In the genomic region with DNA sequence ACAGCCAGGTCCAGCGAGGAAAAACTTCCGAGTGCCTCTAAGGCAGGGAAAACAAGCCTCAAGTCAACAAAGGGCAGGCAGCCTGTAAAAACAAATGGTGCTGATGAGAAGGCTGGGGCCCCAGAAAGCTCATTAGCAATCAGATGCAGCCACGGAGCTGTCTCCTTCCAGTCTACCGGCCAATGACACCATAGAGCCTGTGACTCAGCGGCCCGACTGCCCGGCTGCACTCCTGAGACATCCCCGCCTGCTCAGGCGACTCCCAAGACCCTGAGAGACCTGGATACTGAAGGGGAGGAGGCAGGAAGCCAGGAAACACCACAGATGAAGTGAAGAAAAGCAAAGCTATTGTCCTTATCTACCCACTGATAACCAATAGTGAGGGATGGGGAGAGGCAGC, we compare ENCODE assay signal across 10 cellular contexts.
DNase-seq lines count a peak whose midpoint lies in the region; ATAC-seq and TF ChIP-seq lines count a peak whose summit lies in the region.
"Had no signal": no experiment of that assay in that cellular context is flagged by ENCODE, and none has a peak within 500 bp of the region (broad histone marks: within the 10 kb centered on the region; RNA-seq: fewer than 3 reads in every experiment).

No MANE protein-coding gene starts in this region.

- peaks cover 13% of the 10 kb centered on the region for H3K9me3 Mint-ChIP-seq in nephron progenitor cell
- H3K9me3 Mint-ChIP-seq: dendritic cell treated with granulocyte-macrophage colony-stimulating factor and Interleukin-4, amounts not matched to agents 40 ng/mL and 50 ng/mL, for 4 days had no signal

- H3K4me3 ChIP-seq in Panc1 (ENCODE audit: low read depth in 2 of 2, low read length in 2 of 2) (no peak overlapping the region; a peak in 1 of 4 replicates), fibroblast of the aortic adventitia (ENCODE audit: low read depth, low read length) (no peak overlapping the region)
- H3K4me3 ChIP-seq: GM12878 had no signal

- no peaks in the 10 kb centered on the region for H3K36me3 ChIP-seq in Panc1 (ENCODE audit: control insufficient read depth, insufficient read depth, low read length)

- peaks cover 6% of the 10 kb centered on the region for H3K36me3 Mint-ChIP-seq in nephron progenitor cell (ENCODE audit: low read depth)

- peak overlapping the region; percentile 98 for H3K27ac Mint-ChIP-seq in nephron progenitor cell
- H3K27ac Mint-ChIP-seq: dendritic cell treated with granulocyte-macrophage colony-stimulating factor and Interleukin-4, amounts not matched to agents 40 ng/mL and 50 ng/mL, for 4 days had no signal

- no peak for TF ChIP-seq CTCF in Panc1 (IDR thresholded peaks at IDR 0.05)
- TF ChIP-seq CTCF in fibroblast of the aortic adventitia (IDR thresholded peaks at IDR 0.05; ENCODE audit: insufficient read depth, low read length): no peak
- TF ChIP-seq CTCF in nephron progenitor cell (IDR thresholded peaks at IDR 0.05): no peak

- H3K27me3 Mint-ChIP-seq in nephron progenitor cell (ENCODE audit: low read depth, poor library complexity): no peaks in the 10 kb centered on the region
- H3K27me3 Mint-ChIP-seq: dendritic cell treated with granulocyte-macrophage colony-stimulating factor and Interleukin-4, amounts not matched to agents 40 ng/mL and 50 ng/mL, for 4 days had no signal

- peak; percentile 68 for ATAC-seq in Panc1
- ATAC-seq: GM12878 had no signal

- H3K4me1 Mint-ChIP-seq in nephron progenitor cell: peaks cover 52% of the 10 kb centered on the region

- H3K4me3 Mint-ChIP-seq in nephron progenitor cell: peak overlapping the region; percentile 52
- H3K4me3 Mint-ChIP-seq: dendritic cell treated with granulocyte-macrophage colony-stimulating factor and Interleukin-4, amounts not matched to agents 40 ng/mL and 50 ng/mL, for 4 days had no signal

- CTCF ChIA-PET in Panc1 (lab: Charles Lee): no interaction called here

- no peaks in the 10 kb centered on the region for H3K4me1 ChIP-seq in Panc1 (ENCODE audit: control insufficient read depth, insufficient read depth, low read length)

- intact Hi-C loops in Panc1 (cut with micrococcal nuclease; ENCODE audit: unreplicated experiment): no loop called here

- POLR2A ChIA-PET in Panc1 (lab: Charles Lee): no interaction called here

- H3K27ac ChIP-seq in Panc1 (ENCODE audit: low read length): no peak overlapping the region

- DNase-seq in Daoy (ENCODE audit: low read depth) (peak; percentile 83), Panc1 (ENCODE audit: low read depth, low spot score) (no peak), fibroblast of the aortic adventitia (ENCODE audit: low read depth) (peak; percentile 11), nephron progenitor cell (peak; percentile 56), NCI-H1048 (lab: John Stamatoyannopoulos, UW) (no peak), COLO829 (ENCODE audit: low spot score) (no peak)
- no peak for DNase-seq in activated CD4-positive, CD25-positive, alpha-beta regulatory T cell (lab: John Stamatoyannopoulos, UW)
- no peak for DNase-seq in activated effector memory CD4-positive, alpha-beta T cell treated with anti-CD3 and anti-CD28 coated beads, Interleukin-2, amount 50 U/mL, for 16 hours

- in situ Hi-C loops in Panc1 (cut with HindIII; ENCODE audit: low pct_unique_long_range_greater_than_20kb, low sequenced_read_pairs): no loop called here

- no TSS peak for BruUV-seq in Panc1 (replicated peaks; lab: Mats Ljungman, UMichigan)

- H3K27me3 ChIP-seq in Panc1 (ENCODE audit: control insufficient read depth, insufficient read depth, low read length): peaks cover 2% of the 10 kb centered on the region; the same call in 1 of the 2 replicates

- no peaks in the 10 kb centered on the region for H3K9me3 ChIP-seq in Panc1 (ENCODE audit: control insufficient read depth, insufficient read depth, low read depth, low read length)

Comparison
In these comparisons a context has a peak if more than half of its experiments do, and no peak if none do; other contexts are left out.
1. DNase-seq: peak in Daoy (single experiment), fibroblast of the aortic adventitia (single experiment) and nephron progenitor cell (single experiment); none in Panc1 (single experiment), NCI-H1048 (single experiment), COLO829 (single experiment), activated CD4-positive, CD25-positive, alpha-beta regulatory T cell (0 of 4) and activated effector memory CD4-positive, alpha-beta T cell treated with anti-CD3 and anti-CD28 coated beads, Interleukin-2, amount 50 U/mL, for 16 hours (single experiment).